ENCODE assay signal across 19 cellular contexts in the genomic region with DNA sequence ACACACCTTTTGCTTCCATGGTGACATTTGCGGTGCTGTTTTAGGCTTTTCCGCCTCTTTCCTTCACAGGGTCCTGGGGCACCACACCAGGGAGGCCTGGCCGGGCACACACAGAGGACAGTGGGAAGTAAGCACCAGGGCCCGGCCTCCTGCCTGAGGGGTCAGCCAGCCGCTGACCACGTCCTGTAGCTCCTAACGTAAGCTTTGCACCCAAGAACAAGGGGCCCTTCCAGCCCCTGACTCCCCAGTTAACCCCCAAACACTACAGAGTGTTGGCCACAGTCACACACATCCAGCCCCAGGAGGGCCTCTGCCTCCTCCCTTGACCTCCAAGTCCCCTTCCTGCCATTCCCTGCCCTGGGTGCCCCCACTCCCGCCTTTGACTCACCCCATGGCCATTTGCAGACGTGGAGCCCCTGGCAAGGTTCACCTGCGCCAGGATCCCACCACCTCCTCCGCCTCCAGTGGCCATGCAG.
"Had no signal": no experiment of that assay in that cellular context is flagged by ENCODE, and none has a peak within 500 bp of the region (broad histone marks: within the 10 kb centered on the region; RNA-seq: fewer than 3 reads in every experiment).

No MANE protein-coding gene starts in this region.

- H3K9me3 ChIP-seq: colonic mucosa, esophagus squamous epithelium, gastroesophageal sphincter, left ventricle myocardium inferior, pancreas, prostate gland had no signal

- H3K4me1 ChIP-seq: colonic mucosa, esophagus squamous epithelium, gastroesophageal sphincter, left ventricle myocardium inferior, pancreas, prostate gland had no signal

- FAIRE-seq: pancreas had no signal

- ATAC-seq: gastroesophageal sphincter; naive thymus-derived CD4-positive, alpha-beta T cell; pancreas; sciatic nerve had no signal

- H3K4me3 Mint-ChIP-seq: naive thymus-derived CD4-positive, alpha-beta T cell had no signal

- H3K36me3 ChIP-seq: colonic mucosa, esophagus squamous epithelium, gastroesophageal sphincter, left ventricle myocardium inferior, pancreas, prostate gland had no signal

- H3K27me3 ChIP-seq: colonic mucosa had no signal

- H3K4me3 ChIP-seq: colonic mucosa, esophagus squamous epithelium, gastroesophageal sphincter, left ventricle myocardium inferior, pancreas, prostate gland had no signal

- H3K27ac Mint-ChIP-seq: naive thymus-derived CD4-positive, alpha-beta T cell had no signal

- H3K36me3 Mint-ChIP-seq: naive thymus-derived CD4-positive, alpha-beta T cell had no signal

- H3K27ac ChIP-seq: colonic mucosa, esophagus squamous epithelium, gastroesophageal sphincter, left ventricle myocardium inferior, pancreas, prostate gland had no signal

- DNase-seq: cerebellar nuclear complex; colonic mucosa; dermis blood vessel endothelial cell; esophagus squamous epithelium; foreskin fibroblast; islet precursor cell; left ventricle myocardium inferior; mesendoderm; naive thymus-derived CD4-positive, alpha-beta T cell; nucleus accumbens; retina; stimulated activated CD4-positive, alpha-beta T cell treated with anti-CD3 and anti-CD28 coated beads, Interleukin-2, amount 100 ng/mL, for 24 hours; stimulated activated CD4-positive, alpha-beta T cell treated with anti-CD3 and anti-CD28 coated beads, Interleukin-4, amount 100 ng/mL, for 4 hours; stimulated activated naive CD4-positive, alpha-beta T cell; trophoblast cell had no signal
